2 cellular contexts compared by ENCODE assay signal in the genomic region with DNA sequence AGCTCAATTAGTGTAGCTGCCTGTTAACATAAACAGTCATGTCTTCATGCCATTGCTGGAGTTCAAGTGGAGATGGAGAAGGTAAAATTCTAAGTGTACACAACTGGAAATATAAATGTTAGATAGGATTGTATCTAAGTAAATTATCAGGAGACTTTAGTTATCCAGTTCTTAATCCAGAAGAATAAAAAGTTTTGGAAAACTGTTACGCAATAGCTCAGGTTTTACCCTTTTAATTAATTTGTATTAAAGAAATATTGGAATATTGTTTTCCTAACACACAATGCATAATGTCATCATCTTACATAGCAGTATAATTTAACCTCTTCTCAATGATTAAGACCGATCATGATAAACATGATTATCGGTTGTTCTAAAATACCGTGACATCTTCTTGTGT.
TF ChIP-seq lines count a peak whose summit lies in the region.

No MANE protein-coding gene starts in this region.

TF ChIP-seq in IMR-90, 13 proteins besides CTCF, POLR2A, EP300 and RAD21:
- TF ChIP-seq MAZ (IDR thresholded peaks at IDR 0.05; ENCODE audit: borderline replicate concordance, low read depth, low read length) (no peak), CEBPB (IDR thresholded peaks at IDR 0.05; ENCODE audit: low read depth, low read length) (peak; percentile 80), SMC3 (IDR thresholded peaks at IDR 0.05; ENCODE audit: low read depth, low read length) (no peak), FOS (IDR thresholded peaks at IDR 0.05; ENCODE audit: low read depth, low read length) (no peak), NFE2L2 (IDR thresholded peaks at IDR 0.05; ENCODE audit: low read depth, low read length) (no peak), CHD1 (IDR thresholded peaks at IDR 0.05; ENCODE audit: low read depth, low read length) (no peak), MAFK (IDR thresholded peaks at IDR 0.05; ENCODE audit: low read depth, low read length) (no peak)
- TF ChIP-seq, protein P1, sequence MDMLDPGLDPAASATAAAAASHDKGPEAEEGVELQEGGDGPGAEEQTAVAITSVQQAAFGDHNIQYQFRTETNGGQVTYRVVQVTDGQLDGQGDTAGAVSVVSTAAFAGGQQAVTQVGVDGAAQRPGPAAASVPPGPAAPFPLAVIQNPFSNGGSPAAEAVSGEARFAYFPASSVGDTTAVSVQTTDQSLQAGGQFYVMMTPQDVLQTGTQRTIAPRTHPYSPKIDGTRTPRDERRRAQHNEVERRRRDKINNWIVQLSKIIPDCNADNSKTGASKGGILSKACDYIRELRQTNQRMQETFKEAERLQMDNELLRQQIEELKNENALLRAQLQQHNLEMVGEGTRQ (IDR thresholded peaks at IDR 0.05; ENCODE audit: low read depth, low read length) = no peak

TF ChIP-seq in K562, 482 proteins besides CTCF, POLR2A, EP300 and RAD21:
- TF ChIP-seq ZNF766 (CRISPR knock-in tag; conservative IDR thresholded peaks at IDR 0.05) (no peak), CEBPB (tag; IDR thresholded peaks at IDR 0.05) (peak; percentile 38; the same call in 1 of the 2 replicates), CEBPG (CRISPR knock-in tag; IDR thresholded peaks at IDR 0.05) (no peak), CEBPG (tag; conservative IDR thresholded peaks at IDR 0.05 in 1 of 2, IDR thresholded peaks at IDR 0.05 in 1 of 2) (peak in 1 of 2 experiments; percentile 85; a peak in 2 of 4 replicates), KLF6 (CRISPR knock-in tag; IDR thresholded peaks at IDR 0.05; ENCODE audit: borderline replicate concordance) (no peak)
